2 cellular contexts compared by ENCODE assay signal in the genomic region with DNA sequence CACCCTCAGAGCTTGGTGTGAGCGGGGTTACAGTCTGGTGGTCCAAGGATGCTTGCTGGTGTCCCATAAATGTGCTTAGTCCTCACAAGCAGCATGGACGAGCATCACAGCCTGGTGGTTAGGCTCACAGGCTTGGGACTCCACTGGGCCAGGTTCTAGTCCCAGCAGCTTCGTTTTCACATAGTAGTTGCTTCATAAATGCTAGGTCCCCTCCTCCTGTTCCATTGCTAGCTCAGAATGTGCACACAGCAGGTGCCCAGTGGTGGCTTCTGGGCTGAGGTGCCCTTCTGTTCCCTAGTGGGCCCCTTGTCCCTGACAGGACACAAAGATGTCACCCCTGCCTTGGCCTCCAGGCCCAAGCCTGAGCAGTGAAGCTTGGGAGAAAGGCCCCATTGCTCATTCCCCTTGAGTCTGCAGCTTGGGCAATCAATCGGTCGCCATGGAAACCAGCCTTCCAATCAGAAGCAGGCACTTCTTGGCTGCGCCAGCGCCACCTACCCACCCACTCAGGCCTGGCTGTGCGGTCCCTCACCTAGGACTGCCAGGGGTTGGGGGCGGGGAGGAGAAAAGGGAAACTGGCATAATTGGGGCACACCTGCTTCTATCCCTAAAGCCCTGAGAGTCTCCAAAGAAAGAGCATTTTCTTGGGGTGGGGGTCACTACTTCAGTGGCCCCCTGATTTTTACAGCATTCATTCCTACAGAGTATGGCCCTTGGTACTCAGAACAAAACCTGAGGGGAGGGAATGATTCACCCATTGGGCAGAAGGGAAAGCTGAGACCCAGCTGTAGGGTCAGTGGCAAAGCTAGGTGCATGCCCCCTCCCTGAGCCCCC.
TF ChIP-seq lines count a peak whose summit lies in the region.

No MANE protein-coding gene starts in this region.

TF ChIP-seq in HCT116, 20 proteins besides CTCF, POLR2A, EP300 and RAD21:
- TF ChIP-seq CBX3 (IDR thresholded peaks at IDR 0.05; ENCODE audit: low read depth), result no peak
- peak; percentile 47 for TF ChIP-seq YY1 (IDR thresholded peaks at IDR 0.05; ENCODE audit: extremely low read depth, insufficient replicate concordance, low read depth, low read length)
- peak; percentile 23; the same call in 1 of the 2 replicates for TF ChIP-seq POLR2AphosphoS5 (IDR thresholded peaks at IDR 0.05; ENCODE audit: low read depth, low read length)
- TF ChIP-seq, protein P1, sequence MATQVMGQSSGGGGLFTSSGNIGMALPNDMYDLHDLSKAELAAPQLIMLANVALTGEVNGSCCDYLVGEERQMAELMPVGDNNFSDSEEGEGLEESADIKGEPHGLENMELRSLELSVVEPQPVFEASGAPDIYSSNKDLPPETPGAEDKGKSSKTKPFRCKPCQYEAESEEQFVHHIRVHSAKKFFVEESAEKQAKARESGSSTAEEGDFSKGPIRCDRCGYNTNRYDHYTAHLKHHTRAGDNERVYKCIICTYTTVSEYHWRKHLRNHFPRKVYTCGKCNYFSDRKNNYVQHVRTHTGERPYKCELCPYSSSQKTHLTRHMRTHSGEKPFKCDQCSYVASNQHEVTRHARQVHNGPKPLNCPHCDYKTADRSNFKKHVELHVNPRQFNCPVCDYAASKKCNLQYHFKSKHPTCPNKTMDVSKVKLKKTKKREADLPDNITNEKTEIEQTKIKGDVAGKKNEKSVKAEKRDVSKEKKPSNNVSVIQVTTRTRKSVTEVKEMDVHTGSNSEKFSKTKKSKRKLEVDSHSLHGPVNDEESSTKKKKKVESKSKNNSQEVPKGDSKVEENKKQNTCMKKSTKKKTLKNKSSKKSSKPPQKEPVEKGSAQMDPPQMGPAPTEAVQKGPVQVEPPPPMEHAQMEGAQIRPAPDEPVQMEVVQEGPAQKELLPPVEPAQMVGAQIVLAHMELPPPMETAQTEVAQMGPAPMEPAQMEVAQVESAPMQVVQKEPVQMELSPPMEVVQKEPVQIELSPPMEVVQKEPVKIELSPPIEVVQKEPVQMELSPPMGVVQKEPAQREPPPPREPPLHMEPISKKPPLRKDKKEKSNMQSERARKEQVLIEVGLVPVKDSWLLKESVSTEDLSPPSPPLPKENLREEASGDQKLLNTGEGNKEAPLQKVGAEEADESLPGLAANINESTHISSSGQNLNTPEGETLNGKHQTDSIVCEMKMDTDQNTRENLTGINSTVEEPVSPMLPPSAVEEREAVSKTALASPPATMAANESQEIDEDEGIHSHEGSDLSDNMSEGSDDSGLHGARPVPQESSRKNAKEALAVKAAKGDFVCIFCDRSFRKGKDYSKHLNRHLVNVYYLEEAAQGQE (IDR thresholded peaks at IDR 0.05; ENCODE audit: low read depth), result no peak

TF ChIP-seq in K562, 482 proteins besides CTCF, POLR2A, EP300 and RAD21:
- TF ChIP-seq SMAD4 (CRISPR knock-in tag; conservative IDR thresholded peaks at IDR 0.05) (no peak), MBD2 (IDR thresholded peaks at IDR 0.05; ENCODE audit: borderline replicate concordance, low read depth) (no peak), GABPB2 (CRISPR knock-in tag; conservative IDR thresholded peaks at IDR 0.05) (no peak), NRF1 (conservative IDR thresholded peaks at IDR 0.05 in 1 of 2, IDR thresholded peaks at IDR 0.05 in 1 of 2) (peak; percentile 54 to 66), GABPB1 (CRISPR knock-in tag; IDR thresholded peaks at IDR 0.05) (no peak), EGR1 (conservative IDR thresholded peaks at IDR 0.05) (peak; percentile 32), RBM15 (IDR thresholded peaks at IDR 0.05; ENCODE audit: insufficient read depth, low read length) (no peak), CAMTA2 (CRISPR knock-in tag; conservative IDR thresholded peaks at IDR 0.05) (no peak), RBM17 (IDR thresholded peaks at IDR 0.05; ENCODE audit: borderline replicate concordance, low read depth, low read length) (no peak), NFYB (IDR thresholded peaks at IDR 0.05; ENCODE audit: extremely low read depth, insufficient read length) (peak; percentile 76), NBN (IDR thresholded peaks at IDR 0.05; ENCODE audit: low read depth) (no peak), BMI1 (IDR thresholded peaks at IDR 0.05; ENCODE audit: low read length) (peak; percentile 58; the same call in 1 of the 2 replicates), CEBPG (CRISPR knock-in tag; IDR thresholded peaks at IDR 0.05) (peak; percentile 59), CEBPG (tag; conservative IDR thresholded peaks at IDR 0.05 in 1 of 2, IDR thresholded peaks at IDR 0.05 in 1 of 2) (no peak), MTA3 (IDR thresholded peaks at IDR 0.05; ENCODE audit: borderline replicate concordance) (no peak), RFX1 (IDR thresholded peaks at IDR 0.05) (peak; percentile 93), ZFP30 (CRISPR knock-in tag; IDR thresholded peaks at IDR 0.05; ENCODE audit: borderline replicate concordance) (no peak), CEBPB (tag; IDR thresholded peaks at IDR 0.05) (peak; percentile 66), SMARCB1 (IDR thresholded peaks at IDR 0.05; ENCODE audit: insufficient read length, low read depth) (no peak), FOXM1 (IDR thresholded peaks at IDR 0.05; ENCODE audit: low read depth) (no peak), FOXM1 (CRISPR knock-in tag; IDR thresholded peaks at IDR 0.05; ENCODE audit: low read depth) (no peak), PURB (CRISPR knock-in tag; IDR thresholded peaks at IDR 0.05; ENCODE audit: low read depth) (no peak)
- TF ChIP-seq, protein P2, sequence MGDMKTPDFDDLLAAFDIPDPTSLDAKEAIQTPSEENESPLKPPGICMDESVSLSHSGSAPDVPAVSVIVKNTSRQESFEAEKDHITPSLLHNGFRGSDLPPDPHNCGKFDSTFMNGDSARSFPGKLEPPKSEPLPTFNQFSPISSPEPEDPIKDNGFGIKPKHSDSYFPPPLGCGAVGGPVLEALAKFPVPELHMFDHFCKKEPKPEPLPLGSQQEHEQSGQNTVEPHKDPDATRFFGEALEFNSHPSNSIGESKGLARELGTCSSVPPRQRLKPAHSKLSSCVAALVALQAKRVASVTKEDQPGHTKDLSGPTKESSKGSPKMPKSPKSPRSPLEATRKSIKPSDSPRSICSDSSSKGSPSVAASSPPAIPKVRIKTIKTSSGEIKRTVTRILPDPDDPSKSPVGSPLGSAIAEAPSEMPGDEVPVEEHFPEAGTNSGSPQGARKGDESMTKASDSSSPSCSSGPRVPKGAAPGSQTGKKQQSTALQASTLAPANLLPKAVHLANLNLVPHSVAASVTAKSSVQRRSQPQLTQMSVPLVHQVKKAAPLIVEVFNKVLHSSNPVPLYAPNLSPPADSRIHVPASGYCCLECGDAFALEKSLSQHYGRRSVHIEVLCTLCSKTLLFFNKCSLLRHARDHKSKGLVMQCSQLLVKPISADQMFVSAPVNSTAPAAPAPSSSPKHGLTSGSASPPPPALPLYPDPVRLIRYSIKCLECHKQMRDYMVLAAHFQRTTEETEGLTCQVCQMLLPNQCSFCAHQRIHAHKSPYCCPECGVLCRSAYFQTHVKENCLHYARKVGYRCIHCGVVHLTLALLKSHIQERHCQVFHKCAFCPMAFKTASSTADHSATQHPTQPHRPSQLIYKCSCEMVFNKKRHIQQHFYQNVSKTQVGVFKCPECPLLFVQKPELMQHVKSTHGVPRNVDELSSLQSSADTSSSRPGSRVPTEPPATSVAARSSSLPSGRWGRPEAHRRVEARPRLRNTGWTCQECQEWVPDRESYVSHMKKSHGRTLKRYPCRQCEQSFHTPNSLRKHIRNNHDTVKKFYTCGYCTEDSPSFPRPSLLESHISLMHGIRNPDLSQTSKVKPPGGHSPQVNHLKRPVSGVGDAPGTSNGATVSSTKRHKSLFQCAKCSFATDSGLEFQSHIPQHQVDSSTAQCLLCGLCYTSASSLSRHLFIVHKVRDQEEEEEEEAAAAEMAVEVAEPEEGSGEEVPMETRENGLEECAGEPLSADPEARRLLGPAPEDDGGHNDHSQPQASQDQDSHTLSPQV (IDR thresholded peaks at IDR 0.05), result no peak
- TF ChIP-seq, protein P3, sequence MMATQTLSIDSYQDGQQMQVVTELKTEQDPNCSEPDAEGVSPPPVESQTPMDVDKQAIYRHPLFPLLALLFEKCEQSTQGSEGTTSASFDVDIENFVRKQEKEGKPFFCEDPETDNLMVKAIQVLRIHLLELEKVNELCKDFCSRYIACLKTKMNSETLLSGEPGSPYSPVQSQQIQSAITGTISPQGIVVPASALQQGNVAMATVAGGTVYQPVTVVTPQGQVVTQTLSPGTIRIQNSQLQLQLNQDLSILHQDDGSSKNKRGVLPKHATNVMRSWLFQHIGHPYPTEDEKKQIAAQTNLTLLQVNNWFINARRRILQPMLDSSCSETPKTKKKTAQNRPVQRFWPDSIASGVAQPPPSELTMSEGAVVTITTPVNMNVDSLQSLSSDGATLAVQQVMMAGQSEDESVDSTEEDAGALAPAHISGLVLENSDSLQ (IDR thresholded peaks at IDR 0.05), result peak; percentile 36; the same call in 1 of the 2 replicates
- TF ChIP-seq, protein P4, sequence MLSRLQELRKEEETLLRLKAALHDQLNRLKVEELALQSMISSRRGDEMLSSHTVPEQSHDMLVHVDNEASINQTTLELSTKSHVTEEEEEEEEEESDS (CRISPR knock-in tag; IDR thresholded peaks at IDR 0.05), result no peak
- TF ChIP-seq, protein P5, sequence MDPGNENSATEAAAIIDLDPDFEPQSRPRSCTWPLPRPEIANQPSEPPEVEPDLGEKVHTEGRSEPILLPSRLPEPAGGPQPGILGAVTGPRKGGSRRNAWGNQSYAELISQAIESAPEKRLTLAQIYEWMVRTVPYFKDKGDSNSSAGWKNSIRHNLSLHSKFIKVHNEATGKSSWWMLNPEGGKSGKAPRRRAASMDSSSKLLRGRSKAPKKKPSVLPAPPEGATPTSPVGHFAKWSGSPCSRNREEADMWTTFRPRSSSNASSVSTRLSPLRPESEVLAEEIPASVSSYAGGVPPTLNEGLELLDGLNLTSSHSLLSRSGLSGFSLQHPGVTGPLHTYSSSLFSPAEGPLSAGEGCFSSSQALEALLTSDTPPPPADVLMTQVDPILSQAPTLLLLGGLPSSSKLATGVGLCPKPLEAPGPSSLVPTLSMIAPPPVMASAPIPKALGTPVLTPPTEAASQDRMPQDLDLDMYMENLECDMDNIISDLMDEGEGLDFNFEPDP (CRISPR knock-in tag; IDR thresholded peaks at IDR 0.05), result no peak
- TF ChIP-seq, protein P6, sequence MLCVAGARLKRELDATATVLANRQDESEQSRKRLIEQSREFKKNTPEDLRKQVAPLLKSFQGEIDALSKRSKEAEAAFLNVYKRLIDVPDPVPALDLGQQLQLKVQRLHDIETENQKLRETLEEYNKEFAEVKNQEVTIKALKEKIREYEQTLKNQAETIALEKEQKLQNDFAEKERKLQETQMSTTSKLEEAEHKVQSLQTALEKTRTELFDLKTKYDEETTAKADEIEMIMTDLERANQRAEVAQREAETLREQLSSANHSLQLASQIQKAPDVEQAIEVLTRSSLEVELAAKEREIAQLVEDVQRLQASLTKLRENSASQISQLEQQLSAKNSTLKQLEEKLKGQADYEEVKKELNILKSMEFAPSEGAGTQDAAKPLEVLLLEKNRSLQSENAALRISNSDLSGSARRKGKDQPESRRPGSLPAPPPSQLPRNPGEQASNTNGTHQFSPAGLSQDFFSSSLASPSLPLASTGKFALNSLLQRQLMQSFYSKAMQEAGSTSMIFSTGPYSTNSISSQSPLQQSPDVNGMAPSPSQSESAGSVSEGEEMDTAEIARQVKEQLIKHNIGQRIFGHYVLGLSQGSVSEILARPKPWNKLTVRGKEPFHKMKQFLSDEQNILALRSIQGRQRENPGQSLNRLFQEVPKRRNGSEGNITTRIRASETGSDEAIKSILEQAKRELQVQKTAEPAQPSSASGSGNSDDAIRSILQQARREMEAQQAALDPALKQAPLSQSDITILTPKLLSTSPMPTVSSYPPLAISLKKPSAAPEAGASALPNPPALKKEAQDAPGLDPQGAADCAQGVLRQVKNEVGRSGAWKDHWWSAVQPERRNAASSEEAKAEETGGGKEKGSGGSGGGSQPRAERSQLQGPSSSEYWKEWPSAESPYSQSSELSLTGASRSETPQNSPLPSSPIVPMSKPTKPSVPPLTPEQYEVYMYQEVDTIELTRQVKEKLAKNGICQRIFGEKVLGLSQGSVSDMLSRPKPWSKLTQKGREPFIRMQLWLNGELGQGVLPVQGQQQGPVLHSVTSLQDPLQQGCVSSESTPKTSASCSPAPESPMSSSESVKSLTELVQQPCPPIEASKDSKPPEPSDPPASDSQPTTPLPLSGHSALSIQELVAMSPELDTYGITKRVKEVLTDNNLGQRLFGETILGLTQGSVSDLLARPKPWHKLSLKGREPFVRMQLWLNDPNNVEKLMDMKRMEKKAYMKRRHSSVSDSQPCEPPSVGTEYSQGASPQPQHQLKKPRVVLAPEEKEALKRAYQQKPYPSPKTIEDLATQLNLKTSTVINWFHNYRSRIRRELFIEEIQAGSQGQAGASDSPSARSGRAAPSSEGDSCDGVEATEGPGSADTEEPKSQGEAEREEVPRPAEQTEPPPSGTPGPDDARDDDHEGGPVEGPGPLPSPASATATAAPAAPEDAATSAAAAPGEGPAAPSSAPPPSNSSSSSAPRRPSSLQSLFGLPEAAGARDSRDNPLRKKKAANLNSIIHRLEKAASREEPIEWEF (CRISPR knock-in tag; IDR thresholded peaks at IDR 0.05), result no peak
- TF ChIP-seq, protein P7, sequence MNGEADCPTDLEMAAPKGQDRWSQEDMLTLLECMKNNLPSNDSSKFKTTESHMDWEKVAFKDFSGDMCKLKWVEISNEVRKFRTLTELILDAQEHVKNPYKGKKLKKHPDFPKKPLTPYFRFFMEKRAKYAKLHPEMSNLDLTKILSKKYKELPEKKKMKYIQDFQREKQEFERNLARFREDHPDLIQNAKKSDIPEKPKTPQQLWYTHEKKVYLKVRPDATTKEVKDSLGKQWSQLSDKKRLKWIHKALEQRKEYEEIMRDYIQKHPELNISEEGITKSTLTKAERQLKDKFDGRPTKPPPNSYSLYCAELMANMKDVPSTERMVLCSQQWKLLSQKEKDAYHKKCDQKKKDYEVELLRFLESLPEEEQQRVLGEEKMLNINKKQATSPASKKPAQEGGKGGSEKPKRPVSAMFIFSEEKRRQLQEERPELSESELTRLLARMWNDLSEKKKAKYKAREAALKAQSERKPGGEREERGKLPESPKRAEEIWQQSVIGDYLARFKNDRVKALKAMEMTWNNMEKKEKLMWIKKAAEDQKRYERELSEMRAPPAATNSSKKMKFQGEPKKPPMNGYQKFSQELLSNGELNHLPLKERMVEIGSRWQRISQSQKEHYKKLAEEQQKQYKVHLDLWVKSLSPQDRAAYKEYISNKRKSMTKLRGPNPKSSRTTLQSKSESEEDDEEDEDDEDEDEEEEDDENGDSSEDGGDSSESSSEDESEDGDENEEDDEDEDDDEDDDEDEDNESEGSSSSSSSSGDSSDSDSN (IDR thresholded peaks at IDR 0.05; ENCODE audit: borderline replicate concordance in 1 of 2, low read depth in 2 of 2, low read length in 2 of 2), result no peak
TF ChIP-seq in K562: peak in this region for 8.
